In genomic region chr12:57011438-57012424, GRCh38 we compare ENCODE assay signal across 1 cellular context.
TF ChIP-seq lines count a peak whose summit lies in the region.

No MANE protein-coding gene starts in this region.

TF ChIP-seq in GM23338, 12 proteins besides CTCF, POLR2A, EP300 and RAD21 (continued from another document):
- TF ChIP-seq, protein P1, sequence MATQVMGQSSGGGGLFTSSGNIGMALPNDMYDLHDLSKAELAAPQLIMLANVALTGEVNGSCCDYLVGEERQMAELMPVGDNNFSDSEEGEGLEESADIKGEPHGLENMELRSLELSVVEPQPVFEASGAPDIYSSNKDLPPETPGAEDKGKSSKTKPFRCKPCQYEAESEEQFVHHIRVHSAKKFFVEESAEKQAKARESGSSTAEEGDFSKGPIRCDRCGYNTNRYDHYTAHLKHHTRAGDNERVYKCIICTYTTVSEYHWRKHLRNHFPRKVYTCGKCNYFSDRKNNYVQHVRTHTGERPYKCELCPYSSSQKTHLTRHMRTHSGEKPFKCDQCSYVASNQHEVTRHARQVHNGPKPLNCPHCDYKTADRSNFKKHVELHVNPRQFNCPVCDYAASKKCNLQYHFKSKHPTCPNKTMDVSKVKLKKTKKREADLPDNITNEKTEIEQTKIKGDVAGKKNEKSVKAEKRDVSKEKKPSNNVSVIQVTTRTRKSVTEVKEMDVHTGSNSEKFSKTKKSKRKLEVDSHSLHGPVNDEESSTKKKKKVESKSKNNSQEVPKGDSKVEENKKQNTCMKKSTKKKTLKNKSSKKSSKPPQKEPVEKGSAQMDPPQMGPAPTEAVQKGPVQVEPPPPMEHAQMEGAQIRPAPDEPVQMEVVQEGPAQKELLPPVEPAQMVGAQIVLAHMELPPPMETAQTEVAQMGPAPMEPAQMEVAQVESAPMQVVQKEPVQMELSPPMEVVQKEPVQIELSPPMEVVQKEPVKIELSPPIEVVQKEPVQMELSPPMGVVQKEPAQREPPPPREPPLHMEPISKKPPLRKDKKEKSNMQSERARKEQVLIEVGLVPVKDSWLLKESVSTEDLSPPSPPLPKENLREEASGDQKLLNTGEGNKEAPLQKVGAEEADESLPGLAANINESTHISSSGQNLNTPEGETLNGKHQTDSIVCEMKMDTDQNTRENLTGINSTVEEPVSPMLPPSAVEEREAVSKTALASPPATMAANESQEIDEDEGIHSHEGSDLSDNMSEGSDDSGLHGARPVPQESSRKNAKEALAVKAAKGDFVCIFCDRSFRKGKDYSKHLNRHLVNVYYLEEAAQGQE (IDR thresholded peaks at IDR 0.05; ENCODE audit: unreplicated experiment): no peak
- no peak for TF ChIP-seq ZNF331 (CRISPR knock-in tag; IDR thresholded peaks at IDR 0.05; ENCODE audit: low read depth)
- TF ChIP-seq EZH2 (IDR thresholded peaks at IDR 0.05; ENCODE audit: low read depth, unreplicated experiment): no peak
